ENCODE assay signal across 8 cellular contexts in the genomic region with DNA sequence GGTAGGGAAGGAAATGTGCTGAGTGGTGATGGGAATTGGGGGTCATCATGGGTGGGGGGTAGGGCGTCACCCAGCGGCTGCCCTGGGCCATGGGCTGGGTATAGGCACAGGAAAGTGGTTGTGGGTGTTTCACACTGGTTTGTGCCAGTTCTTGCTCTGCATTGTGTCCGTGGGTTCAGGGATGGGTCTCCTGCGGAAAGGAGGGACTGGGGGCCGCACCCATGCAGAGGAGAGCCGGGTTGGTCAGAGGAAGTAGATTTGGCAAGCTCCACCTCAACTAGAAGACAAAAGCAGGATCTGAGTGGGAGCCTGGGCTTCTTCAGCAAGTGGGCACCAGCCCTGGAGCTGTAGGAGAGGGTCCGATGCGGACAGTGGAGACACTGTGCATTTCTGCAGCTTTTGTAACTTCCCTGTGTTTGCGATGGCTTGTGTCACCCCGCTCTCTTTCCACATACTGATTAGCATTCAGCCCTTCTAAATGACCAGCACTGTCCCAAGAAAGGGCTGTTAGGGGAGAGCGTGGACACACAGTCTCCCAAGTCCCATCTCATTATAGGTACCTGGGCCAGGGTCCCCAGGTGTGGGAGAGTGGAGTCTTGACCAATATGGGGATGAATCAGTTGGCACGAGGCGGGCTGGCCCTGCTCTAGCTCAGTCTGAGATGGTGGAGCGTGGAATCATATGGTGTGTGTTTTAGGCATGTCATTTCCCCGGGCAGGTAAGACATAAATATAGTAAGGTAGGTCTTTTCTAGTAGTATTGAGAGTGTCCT.
DNase-seq lines count a peak whose midpoint lies in the region; ATAC-seq and TF ChIP-seq lines count a peak whose summit lies in the region.

No MANE protein-coding gene starts in this region.

- TF ChIP-seq CTCF in AG10803 (conservative IDR thresholded peaks at IDR 0.05; ENCODE audit: low read length) (no peak), HFFc6 (IDR thresholded peaks at IDR 0.05) (no peak), omental fat pad (IDR thresholded peaks at IDR 0.05) (no peak)

- peak overlapping the region; percentile 82 to 85 for H2BK12ac ChIP-seq in mesenchymal stem cell (ENCODE audit: low read length in 2 of 2)

- peaks cover 42% of the 10 kb centered on the region for H3K4me1 ChIP-seq in mesenchymal stem cell (ENCODE audit: control insufficient read depth, insufficient read depth, low read depth, low read length)

- peak overlapping the region; percentile 95 for H3K27ac Mint-ChIP-seq in HFFc6
- peak overlapping the region; percentile 95 for H3K27ac Mint-ChIP-seq in activated naive CD8-positive, alpha-beta T cell treated with anti-CD3 and anti-CD28 coated beads, Interleukin-2, amount 50 U/mL, for 24 hours

- H3K36me3 Mint-ChIP-seq in HFFc6 (ENCODE audit: low read depth) = peaks cover 15% of the 10 kb centered on the region; the same call in 1 of the 2 replicates
- peaks cover 32% of the 10 kb centered on the region for H3K36me3 Mint-ChIP-seq in activated naive CD8-positive, alpha-beta T cell treated with anti-CD3 and anti-CD28 coated beads, Interleukin-2, amount 50 U/mL, for 24 hours (ENCODE audit: low read depth)

- no peak overlapping the region for H2AFZ ChIP-seq in mesenchymal stem cell (ENCODE audit: low read depth, low read length)

- no peaks in the 10 kb centered on the region for H3K9me3 Mint-ChIP-seq in HFFc6
- no peaks in the 10 kb centered on the region for H3K9me3 Mint-ChIP-seq in activated naive CD8-positive, alpha-beta T cell treated with anti-CD3 and anti-CD28 coated beads, Interleukin-2, amount 50 U/mL, for 24 hours

- H3K9ac ChIP-seq in mesenchymal stem cell (ENCODE audit: low read length) = peak overlapping the region; percentile 96

- peak overlapping the region; percentile 93 for H3K4me3 Mint-ChIP-seq in HFFc6
- H3K4me3 Mint-ChIP-seq in activated naive CD8-positive, alpha-beta T cell treated with anti-CD3 and anti-CD28 coated beads, Interleukin-2, amount 50 U/mL, for 24 hours = peak overlapping the region; percentile 93

- no peak overlapping the region for H3K4me2 ChIP-seq in mesenchymal stem cell (ENCODE audit: low read length, poor library complexity, severe bottlenecking)

- peak overlapping the region; percentile 26 for H3K27ac ChIP-seq in mesenchymal stem cell (ENCODE audit: low read length, poor library complexity, severe bottlenecking)

- 90% methylated on average over 14 of the region's 15 CpGs for WGBS in mesenchymal stem cell

- peaks cover 67% of the 10 kb centered on the region for H3K4me1 Mint-ChIP-seq in HFFc6 (ENCODE audit: low read depth)
- H3K4me1 Mint-ChIP-seq in activated naive CD8-positive, alpha-beta T cell treated with anti-CD3 and anti-CD28 coated beads, Interleukin-2, amount 50 U/mL, for 24 hours = peaks cover 71% of the 10 kb centered on the region

- H2BK5ac ChIP-seq in mesenchymal stem cell (ENCODE audit: low read depth, low read length, poor library complexity, severe bottlenecking) = no peak overlapping the region

- H3K18ac ChIP-seq in mesenchymal stem cell (ENCODE audit: low read depth in 1 of 2, low read length in 2 of 2) = peak overlapping the region; percentile 34 to 76

- peaks cover 0 to 3% of the 10 kb centered on the region in 2 experiments for H3K36me3 ChIP-seq in mesenchymal stem cell (ENCODE audit: control insufficient read depth in 1 of 2, insufficient read depth in 2 of 2, low read depth in 1 of 2, low read length in 2 of 2)

- no peaks in the 10 kb centered on the region; the same call in 1 of the 2 replicates for H3K27me3 Mint-ChIP-seq in HFFc6 (ENCODE audit: insufficient read depth)
- no peaks in the 10 kb centered on the region for H3K27me3 Mint-ChIP-seq in activated naive CD8-positive, alpha-beta T cell treated with anti-CD3 and anti-CD28 coated beads, Interleukin-2, amount 50 U/mL, for 24 hours

- H3K23ac ChIP-seq in mesenchymal stem cell (ENCODE audit: low read length in 2 of 2) = peak overlapping the region in 1 of 2 experiments; percentile 57

- H4K91ac ChIP-seq in mesenchymal stem cell (ENCODE audit: low read length) = peak overlapping the region; percentile 79

- no peaks in the 10 kb centered on the region for H3K9me3 ChIP-seq in mesenchymal stem cell (ENCODE audit: control insufficient read depth, low read length)

- no peak for DNase-seq in AG10803 (ENCODE audit: low read depth)
- no peak for DNase-seq in HFFc6
- DNase-seq in activated naive CD8-positive, alpha-beta T cell treated with anti-CD3 and anti-CD28 coated beads, Interleukin-2, amount 50 U/mL, for 24 hours = peak; percentile 44
- DNase-seq in mesenchymal stem cell = no peak
- no peak for DNase-seq in DMS53 (lab: John Stamatoyannopoulos, UW)
- no peak for DNase-seq in HuH-7.5 (ENCODE audit: low spot score)
- no peak for DNase-seq in omental fat pad (ENCODE audit: low spot score)

- peak overlapping the region; percentile 77 to 78 for H3K4ac ChIP-seq in mesenchymal stem cell (ENCODE audit: low read depth in 1 of 2, low read length in 2 of 2)

- H2AK5ac ChIP-seq in mesenchymal stem cell (ENCODE audit: low read length, severe bottlenecking) = peak overlapping the region; percentile 23

- no peaks in the 10 kb centered on the region for H3K27me3 ChIP-seq in mesenchymal stem cell (ENCODE audit: control insufficient read depth in 1 of 2, insufficient read depth in 1 of 2, low read length in 2 of 2)

- peak overlapping the region; percentile 100 for H2BK15ac ChIP-seq in mesenchymal stem cell (ENCODE audit: low read depth, poor library complexity, severe bottlenecking)

- no peak for ATAC-seq in activated naive CD8-positive, alpha-beta T cell treated with anti-CD3 and anti-CD28 coated beads, Interleukin-2, amount 50 U/mL, for 24 hours
- ATAC-seq in omental fat pad (ENCODE audit: low FRiP score) = no peak
- no peak for ATAC-seq in GM18873 (IDR thresholded peaks at IDR 0.05; ENCODE audit: low FRiP score, unreplicated experiment)

- H4K8ac ChIP-seq in mesenchymal stem cell (ENCODE audit: low read length) = peak overlapping the region; percentile 60

- H3K79me1 ChIP-seq in mesenchymal stem cell (replicated peaks; ENCODE audit: low read length, poor library complexity, severe bottlenecking) = peaks cover 6% of the 10 kb centered on the region

- peak overlapping the region; percentile 65 for H2BK120ac ChIP-seq in mesenchymal stem cell (ENCODE audit: low read depth, low read length)

- peak overlapping the region in 1 of 2 experiments; percentile 76 for H3K14ac ChIP-seq in mesenchymal stem cell (ENCODE audit: low read length in 2 of 2)

- H3K4me3 ChIP-seq in AG10803 (ENCODE audit: low read length) (peak overlapping the region; percentile 85; the same call in 1 of the 2 replicates), mesenchymal stem cell (ENCODE audit: insufficient read depth in 1 of 2, low read depth in 1 of 2, low read length in 2 of 2) (peak overlapping the region in 1 of 2 experiments; percentile 90)
